8 cellular contexts compared by ENCODE assay signal in genomic region chr2:17538022-17538843, GRCh38. TPM values are rescaled to one million over a fixed set of nuclear protein-coding genes. Genes with fewer than 3 reads are reported as not detected.
A peak's percentile ranks its signal among the peaks of the same experiment; 100 is the strongest.
DNase-seq lines count a peak whose midpoint lies in the region; ATAC-seq and TF ChIP-seq lines count a peak whose summit lies in the region.

No MANE protein-coding gene starts in this region.

- H3K4me1 Mint-ChIP-seq in activated B cell treated with CpG ODN at 0.5 μM for 24 hours (peaks cover 24% of the 10 kb centered on the region), CD14-positive monocyte (peaks cover 4% of the 10 kb centered on the region)

- H4K20me1 ChIP-seq in DOHH2 (ENCODE audit: control insufficient read depth, insufficient read depth, low read depth, low read length) = no peaks in the 10 kb centered on the region

- TF ChIP-seq POLR2A in suprapubic skin (IDR thresholded peaks at IDR 0.05) = no peak

- no peaks in the 10 kb centered on the region for H3K4me1 ChIP-seq in DOHH2 (ENCODE audit: control insufficient read depth, low read length)
- H3K4me1 ChIP-seq in iPS-18a (ENCODE audit: control insufficient read depth, low read depth, low read length) = peaks cover 23% of the 10 kb centered on the region
- peaks cover 24% of the 10 kb centered on the region for H3K4me1 ChIP-seq in suprapubic skin

- no peaks in the 10 kb centered on the region for H3K9me2 ChIP-seq in DOHH2 (replicated peaks; ENCODE audit: control insufficient read depth, low read length)

- peak overlapping the region; percentile 56 for H3K4me3 ChIP-seq in DOHH2 (ENCODE audit: low read length)
- H3K4me3 ChIP-seq in HFF-Myc (replicated peaks; ENCODE audit: low read depth, low read length) = peak overlapping the region; percentile 29
- H3K4me3 ChIP-seq in iPS-18a (ENCODE audit: low read length) = peak overlapping the region; percentile 89
- peak overlapping the region; percentile 65 for H3K4me3 ChIP-seq in suprapubic skin

- H3K9me3 Mint-ChIP-seq in activated B cell treated with CpG ODN at 0.5 μM for 24 hours (no peaks in the 10 kb centered on the region), CD14-positive monocyte (peaks cover 0 to 11% (median 4%) of the 10 kb centered on the region in 7 donors)

- intact Hi-C loops in activated B cell treated with CpG ODN at 0.5 μM for 24 hours (cut with micrococcal nuclease) = no loop called here
- intact Hi-C loops in CD14-positive monocyte (cut with micrococcal nuclease) = no loop called here

- H3K79me2 ChIP-seq in DOHH2 (ENCODE audit: control insufficient read depth, low read length) = no peaks in the 10 kb centered on the region

- H3K9me3 ChIP-seq in DOHH2 (ENCODE audit: control insufficient read depth, insufficient read depth, low read length) = no peaks in the 10 kb centered on the region
- no peaks in the 10 kb centered on the region for H3K9me3 ChIP-seq in iPS-18a (ENCODE audit: control insufficient read depth, low read depth, low read length)
- H3K9me3 ChIP-seq in suprapubic skin = no peaks in the 10 kb centered on the region

- no peaks in the 10 kb centered on the region for H3K36me3 ChIP-seq in DOHH2 (ENCODE audit: control insufficient read depth, low read length)
- no peaks in the 10 kb centered on the region for H3K36me3 ChIP-seq in iPS-18a (ENCODE audit: control insufficient read depth, low read depth, low read length)
- H3K36me3 ChIP-seq in suprapubic skin = no peaks in the 10 kb centered on the region

- H3K36me3 Mint-ChIP-seq in activated B cell treated with CpG ODN at 0.5 μM for 24 hours (ENCODE audit: low read depth) (no peaks in the 10 kb centered on the region), CD14-positive monocyte (no peaks in the 10 kb centered on the region)

- H3K27ac ChIP-seq in DOHH2 (ENCODE audit: low read depth, low read length) (no peak overlapping the region), iPS-18a (ENCODE audit: low read length) (no peak overlapping the region), suprapubic skin (peak overlapping the region; percentile 86)

- TF ChIP-seq EP300 in suprapubic skin (IDR thresholded peaks at IDR 0.05) = no peak

- peaks cover 60% of the 10 kb centered on the region for H3K27me3 Mint-ChIP-seq in activated B cell treated with CpG ODN at 0.5 μM for 24 hours
- H3K27me3 Mint-ChIP-seq in CD14-positive monocyte (ENCODE audit: low read depth in 3 of 3) = peaks cover 49 to 72% (median 62%) of the 10 kb centered on the region in 3 donors

- ATAC-seq in activated B cell treated with CpG ODN at 0.5 μM for 24 hours (ENCODE audit: low read depth) (no peak), HG03097 (IDR thresholded peaks at IDR 0.05; ENCODE audit: low FRiP score, unreplicated experiment) (no peak)

- WGBS in suprapubic skin = 3% methylated on average over 30 of the region's 30 CpGs

- POLR2A ChIA-PET in activated B cell treated with CpG ODN at 0.5 μM for 24 hours (lab: Charles Lee) = no interaction called here

- H3F3A ChIP-seq in DOHH2 (ENCODE audit: control insufficient read depth, insufficient read depth) = no peaks in the 10 kb centered on the region

- peak overlapping the region; percentile 62 for H3K4me2 ChIP-seq in DOHH2 (ENCODE audit: low read length)

- no peak overlapping the region for H3K27ac Mint-ChIP-seq in activated B cell treated with CpG ODN at 0.5 μM for 24 hours
- no peak overlapping the region for H3K27ac Mint-ChIP-seq in CD14-positive monocyte

- no peak for DNase-seq in HFF-Myc (ENCODE audit: extremely low read depth, low read depth)
- DNase-seq in activated B cell treated with CpG ODN at 0.5 μM for 24 hours = no peak
- peak in 1 of 2 donors; percentile 48 for DNase-seq in suprapubic skin (ENCODE audit: low spot score in 2 of 2)
- DNase-seq in CD14-positive monocyte (ENCODE audit: low spot score) = no peak
- no peak for DNase-seq in KG1 (lab: John Stamatoyannopoulos, UW)

- TF ChIP-seq CTCF in DOHH2 (IDR thresholded peaks at IDR 0.05; ENCODE audit: low read depth, low read length, poor library complexity, severe bottlenecking) (no peak), HFF-Myc (IDR thresholded peaks at IDR 0.05; ENCODE audit: low read depth, low read length, missing control alignments) (no peak), activated B cell treated with CpG ODN at 0.5 μM for 24 hours (IDR thresholded peaks at IDR 0.05) (no peak), suprapubic skin (IDR thresholded peaks at IDR 0.05) (no peak), CD14-positive monocyte (IDR thresholded peaks at IDR 0.05) (no peak)

- CTCF ChIA-PET in activated B cell treated with CpG ODN at 0.5 μM for 24 hours (lab: Charles Lee) = no interaction called here

- H3K4me3 Mint-ChIP-seq in activated B cell treated with CpG ODN at 0.5 μM for 24 hours (peak overlapping the region; percentile 15), CD14-positive monocyte (peak overlapping the region in 1 of 2 donors; percentile 74)

- H3K9ac ChIP-seq in iPS-18a (ENCODE audit: low read length) = peak overlapping the region; percentile 83

- H3K27me3 ChIP-seq in DOHH2 (ENCODE audit: control insufficient read depth, low read length) = peaks cover 32% of the 10 kb centered on the region
- peaks cover 36% of the 10 kb centered on the region for H3K27me3 ChIP-seq in iPS-18a (ENCODE audit: control insufficient read depth, insufficient read depth, low read length)
- H3K27me3 ChIP-seq in suprapubic skin = peaks cover 29% of the 10 kb centered on the region

RNA-seq across cellular contexts. Expression of gene VSNL1, which starts 2.3 kb away (rescaled TPM):
- total RNA-seq in activated B cell treated with CpG ODN at 0.5 μM for 24 hours (not detected in 2 replicates), suprapubic skin (10 to 100 TPM in 3 of 4 donors, 1 to 10 TPM in 1; 6.0 to 18.8 (median 15.2) TPM)
- polyA plus RNA-seq in CD14-positive monocyte = not detected

RNA-seq across cellular contexts. Expression of gene RAD51AP2, which starts 20.0 kb away (rescaled TPM):
- total RNA-seq in activated B cell treated with CpG ODN at 0.5 μM for 24 hours = not detected in 2 replicates
- under 1 TPM in 3 of 4 donors, not detected in 1; 0.11 to 0.89 (median 0.18) TPM for total RNA-seq in suprapubic skin
- not detected for polyA plus RNA-seq in CD14-positive monocyte

Comparison
In these comparisons a context has a peak if more than half of its experiments do, and no peak if none do; other contexts are left out.
1. H3K4me3 ChIP-seq: peak in every context shown above with its lines; median percentile 89 in iPS-18a; 65 in suprapubic skin; 56 in DOHH2; 29 in HFF-Myc.